In genomic region chr21:35206141-35207125, GRCh38 we compare ENCODE assay signal across 9 cellular contexts.
DNase-seq lines count a peak whose midpoint lies in the region; ATAC-seq and TF ChIP-seq lines count a peak whose summit lies in the region.
"Had no signal": no experiment of that assay in that cellular context is flagged by ENCODE, and none has a peak within 500 bp of the region (broad histone marks: within the 10 kb centered on the region; RNA-seq: fewer than 3 reads in every experiment).

No MANE protein-coding gene starts in this region.

- H3F3A ChIP-seq in DOHH2 (ENCODE audit: control insufficient read depth, insufficient read depth) = 0 out of 2 replicates have a peak, but pooled peaks cover 3% of the 10 kb centered on the region
- no peaks in the 10 kb centered on the region for H3F3A ChIP-seq in neural progenitor cell (ENCODE audit: low read depth)

- no peak overlapping the region for H3K4me3 Mint-ChIP-seq in neural progenitor cell
- H3K4me3 Mint-ChIP-seq in effector memory CD8-positive, alpha-beta T cell = no peak overlapping the region

- peak overlapping the region; percentile 67 for H3K4me2 ChIP-seq in DOHH2 (ENCODE audit: low read length)
- peak overlapping the region; percentile 41 for H3K4me2 ChIP-seq in Karpas-422 (ENCODE audit: low read depth, low read length, poor library complexity, severe bottlenecking)
- no peak overlapping the region for H3K4me2 ChIP-seq in neural progenitor cell

- no peaks in the 10 kb centered on the region for H3K9me3 ChIP-seq in DOHH2 (ENCODE audit: control insufficient read depth, insufficient read depth, low read length)
- no peaks in the 10 kb centered on the region for H3K9me3 ChIP-seq in Karpas-422 (ENCODE audit: low read length)
- H3K9me3 ChIP-seq in neural progenitor cell (ENCODE audit: low read depth) = no peaks in the 10 kb centered on the region

- in situ Hi-C loops in T47D (cut with HindIII; ENCODE audit: low pct_unique_long_range_greater_than_20kb, low sequenced_read_pairs) = no loop called here

- H2AFZ ChIP-seq in Karpas-422 (ENCODE audit: low read length) (peak overlapping the region; percentile 93), neural progenitor cell (replicated peaks) (peak overlapping the region; percentile 60)

- no peaks in the 10 kb centered on the region for H3K9me3 Mint-ChIP-seq in neural progenitor cell
- peaks cover 0 to 5% of the 10 kb centered on the region in 2 donors for H3K9me3 Mint-ChIP-seq in effector memory CD8-positive, alpha-beta T cell

- H3K4me1 ChIP-seq in DOHH2 (ENCODE audit: control insufficient read depth, low read length) (peaks cover 36% of the 10 kb centered on the region), Karpas-422 (ENCODE audit: low read length) (peaks cover 32% of the 10 kb centered on the region), neural progenitor cell (no peaks in the 10 kb centered on the region)

- H3K36me3 ChIP-seq in DOHH2 (ENCODE audit: control insufficient read depth, low read length) (no peaks in the 10 kb centered on the region), Karpas-422 (ENCODE audit: insufficient read depth, low read length) (no peaks in the 10 kb centered on the region), neural progenitor cell (no peaks in the 10 kb centered on the region)

- no peak for ATAC-seq in GM18498 (IDR thresholded peaks at IDR 0.05; ENCODE audit: unreplicated experiment)
- ATAC-seq in effector memory CD8-positive, alpha-beta T cell (replicated peaks) = no peak

- no peaks in the 10 kb centered on the region for H4K20me1 ChIP-seq in DOHH2 (ENCODE audit: control insufficient read depth, insufficient read depth, low read depth, low read length)
- no peaks in the 10 kb centered on the region for H4K20me1 ChIP-seq in Karpas-422 (ENCODE audit: insufficient read depth, low read depth, low read length)
- H4K20me1 ChIP-seq in neural progenitor cell (ENCODE audit: low read depth) = no peaks in the 10 kb centered on the region

- H3K27me3 Mint-ChIP-seq in neural progenitor cell (ENCODE audit: insufficient read depth, low read depth) = peaks cover 4% of the 10 kb centered on the region
- peaks cover 19 to 40% of the 10 kb centered on the region in 2 donors for H3K27me3 Mint-ChIP-seq in effector memory CD8-positive, alpha-beta T cell

- peak; percentile 56 for DNase-seq in Karpas-422
- DNase-seq in T47D (ENCODE audit: low read depth in 1 of 2, low spot score in 1 of 2) = peak; percentile 51 to 91
- DNase-seq in neural progenitor cell (ENCODE audit: low spot score) = no peak
- no peak for DNase-seq in stimulated activated naive CD4-positive, alpha-beta T cell (lab: John Stamatoyannopoulos, UW)
- no peak for DNase-seq in activated CD8-positive, alpha-beta memory T cell treated with anti-CD3 and anti-CD28 coated beads, Interleukin-2, amount 50 U/mL, for 4 hours
- DNase-seq in effector memory CD8-positive, alpha-beta T cell = no peak
- DNase-seq: stimulated activated CD4-positive, alpha-beta T cell treated with anti-CD3 and anti-CD28 coated beads, Interleukin-2, amount 100 ng/mL, for 24 hours had no signal

- H3K4me3 ChIP-seq in DOHH2 (ENCODE audit: low read length) = peak overlapping the region; percentile 42
- no peak overlapping the region; the same call in 1 of the 2 replicates for H3K4me3 ChIP-seq in Karpas-422 (ENCODE audit: low read length)
- no peak overlapping the region for H3K4me3 ChIP-seq in neural progenitor cell

- H3K9ac ChIP-seq in Karpas-422 (ENCODE audit: low read length) = peak overlapping the region; percentile 37
- H3K9ac ChIP-seq in neural progenitor cell = no peak overlapping the region

- H3K9me2 ChIP-seq in DOHH2 (replicated peaks; ENCODE audit: control insufficient read depth, low read length) = no peaks in the 10 kb centered on the region
- H3K9me2 ChIP-seq in Karpas-422 (replicated peaks; ENCODE audit: insufficient read depth, low read length) = no peaks in the 10 kb centered on the region

- no peak overlapping the region for H3K27ac Mint-ChIP-seq in neural progenitor cell
- H3K27ac Mint-ChIP-seq in effector memory CD8-positive, alpha-beta T cell = no peak overlapping the region

- no peaks in the 10 kb centered on the region for H3K36me3 Mint-ChIP-seq in neural progenitor cell
- no peaks in the 10 kb centered on the region for H3K36me3 Mint-ChIP-seq in effector memory CD8-positive, alpha-beta T cell (ENCODE audit: insufficient read depth)

- TF ChIP-seq CTCF in DOHH2 (IDR thresholded peaks at IDR 0.05; ENCODE audit: low read depth, low read length, poor library complexity, severe bottlenecking) = no peak
- TF ChIP-seq CTCF in neural progenitor cell (IDR thresholded peaks at IDR 0.05) = no peak

- H3K27ac ChIP-seq in DOHH2 (ENCODE audit: low read depth, low read length) (peak overlapping the region; percentile 34; the same call in 1 of the 2 replicates), Karpas-422 (ENCODE audit: low read length) (no peak overlapping the region), neural progenitor cell (no peak overlapping the region)

- H3K79me2 ChIP-seq in DOHH2 (ENCODE audit: control insufficient read depth, low read length) (no peaks in the 10 kb centered on the region), Karpas-422 (ENCODE audit: low read length) (no peaks in the 10 kb centered on the region), neural progenitor cell (ENCODE audit: low read depth) (no peaks in the 10 kb centered on the region)

- H3K27me3 ChIP-seq in DOHH2 (ENCODE audit: control insufficient read depth, low read length) (no peaks in the 10 kb centered on the region), Karpas-422 (ENCODE audit: low read length) (no peaks in the 10 kb centered on the region), neural progenitor cell (no peaks in the 10 kb centered on the region)

- peaks cover 3% of the 10 kb centered on the region for H3K4me1 Mint-ChIP-seq in neural progenitor cell
- peaks cover 0 to 11% of the 10 kb centered on the region in 2 donors for H3K4me1 Mint-ChIP-seq in effector memory CD8-positive, alpha-beta T cell (ENCODE audit: low read depth in 2 of 2)

Comparison
In these comparisons a context has a peak if more than half of its experiments do, and no peak if none do; other contexts are left out.
1. DNase-seq: peak in Karpas-422 (single experiment) and T47D (2 of 2); none in neural progenitor cell (single experiment), stimulated activated naive CD4-positive, alpha-beta T cell (0 of 6), activated CD8-positive, alpha-beta memory T cell treated with anti-CD3 and anti-CD28 coated beads, Interleukin-2, amount 50 U/mL, for 4 hours (single experiment) and effector memory CD8-positive, alpha-beta T cell (0 of 3).